ENCODE assay signal across 10 cellular contexts in genomic region chr15:38611228-38611627, GRCh38. TPM values are rescaled to one million over a fixed set of nuclear protein-coding genes. Genes with fewer than 3 reads are reported as not detected.
DNase-seq lines count a peak whose midpoint lies in the region; ATAC-seq, FAIRE-seq and TF ChIP-seq lines count a peak whose summit lies in the region.
"Had no signal": no experiment of that assay in that cellular context is flagged by ENCODE, and none has a peak within 500 bp of the region (broad histone marks: within the 10 kb centered on the region; RNA-seq: fewer than 3 reads in every experiment).

No MANE protein-coding gene starts in this region.

- WGBS in GM12878 (ENCODE audit: insufficient coverage, insufficient replicate concordance, low lambda C conversion rate, missing lambda C conversion rate), result 14% methylated on average over 4 of the region's 4 CpGs

- no peak overlapping the region for H3K4me3 ChIP-seq in GM23338
- no peak overlapping the region for H3K4me3 ChIP-seq in GM12878

- H3K36me3 ChIP-seq in GM23338 (ENCODE audit: insufficient read depth) (no peaks in the 10 kb centered on the region), GM12878 (ENCODE audit: control insufficient read depth in 2 of 2, insufficient read depth in 2 of 2, low read length in 1 of 2) (no peaks in the 10 kb centered on the region)

- 0 out of 2 replicates have a peak, but pooled peaks cover 6% of the 10 kb centered on the region for H3K9me2 ChIP-seq in GM23338 (ENCODE audit: insufficient read depth)

- H3K27me3 ChIP-seq in GM23338 (ENCODE audit: insufficient read depth) (no peaks in the 10 kb centered on the region), GM12878 (replicated peaks in 1 of 2; ENCODE audit: control insufficient read depth in 2 of 2, insufficient read depth in 2 of 2, low read length in 1 of 2) (no peaks in the 10 kb centered on the region)

- no peak for TF ChIP-seq POLR2A in GM12878 (IDR thresholded peaks at IDR 0.05; ENCODE audit: low read depth, low read length)

- SMC1A ChIA-PET in GM12878 (lab: Charles Lee; ENCODE audit: uncharacterized antibody, unreplicated experiment), result interaction anchor here (1.0 to 42.6 kb wide), 13 partner anchors 10 to 85 kb away, joined by 3 to 1803 read pairs (median 4); no protein-coding TSS in a partner anchor

- RAD21 ChIA-PET in GM12878 (lab: Charles Lee; ENCODE audit: unreplicated experiment), result interaction anchor here (0.7 to 4.3 kb wide), 10 partner anchors 10 to 72 kb away, joined by 3 to 43 read pairs (median 6); partner anchors contain the start of gene RASGRP1

- FAIRE-seq in GM12878 (lab: Jason Lieb, UNC), result no peak

- TF ChIP-seq RAD21 in GM12878 (IDR thresholded peaks at IDR 0.05; ENCODE audit: insufficient read depth, low read depth, low read length), result no peak

- H2AFZ ChIP-seq in GM23338, result no peak overlapping the region; the same call in 1 of the 2 replicates
- no peak overlapping the region for H2AFZ ChIP-seq in GM12878 (ENCODE audit: control insufficient read depth, low read depth, low read length)

- CTCF ChIA-PET in activated CD4-positive, alpha-beta T cell treated with anti-CD3 and anti-CD28 coated beads, Interleukin-2, amount 10 ng/mL, durations not matched to agents 7 days and 5 days (lab: Charles Lee), result interaction anchor here (0.8 to 6.4 kb wide), 17 partner anchors 9 to 87 kb away, joined by 3 to 33 read pairs (median 4); partner anchors contain the start of gene RASGRP1
- CTCF ChIA-PET in GM12878 (lab: Yijun Ruan, JAX), result interaction anchor here (0.9 to 3.6 kb wide), 10 partner anchors 9 to 79 kb away, joined by 3 to 15 read pairs (median 4); no protein-coding TSS in a partner anchor

- POLR2A ChIA-PET in activated CD4-positive, alpha-beta T cell treated with anti-CD3 and anti-CD28 coated beads, Interleukin-2, amount 10 ng/mL, durations not matched to agents 7 days and 5 days (lab: Charles Lee), result interaction anchor here (0.7 to 2.1 kb wide), 7 partner anchors 18 to 75 kb away, joined by 3 to 19 read pairs (median 4); no protein-coding TSS in a partner anchor
- POLR2A ChIA-PET in GM12878 (lab: Charles Lee), result interaction anchor here (1.1 to 4.8 kb wide), 6 partner anchors 11 to 47 kb away, joined by 3 to 55 read pairs (median 5); no protein-coding TSS in a partner anchor

- ATAC-seq in GM23338, result no peak
- peak; percentile 37; the same call in 1 of the 3 replicates for ATAC-seq in GM12878
- no peak for ATAC-seq in HG02759 (IDR thresholded peaks at IDR 0.05; ENCODE audit: unreplicated experiment)

- H3F3A ChIP-seq in GM23338 (replicated peaks; ENCODE audit: low read depth), result no peaks in the 10 kb centered on the region

- peaks cover 3% of the 10 kb centered on the region for H3K27me3 Mint-ChIP-seq in GM23338 (ENCODE audit: insufficient read depth, low read depth, poor library complexity)
- H3K27me3 Mint-ChIP-seq in activated CD4-positive, alpha-beta T cell treated with anti-CD3 and anti-CD28 coated beads, Interleukin-2, amount 10 ng/mL, durations not matched to agents 7 days and 5 days, result no peaks in the 10 kb centered on the region

- no peaks in the 10 kb centered on the region for H3K4me1 ChIP-seq in GM23338 (ENCODE audit: insufficient read depth)
- H3K4me1 ChIP-seq in GM12878 (ENCODE audit: control insufficient read depth, insufficient read depth, low read length), result no peaks in the 10 kb centered on the region

- no peak for DNase-seq in GM23338 (ENCODE audit: low spot score)
- DNase-seq in activated CD4-positive, alpha-beta T cell treated with anti-CD3 and anti-CD28 coated beads, Interleukin-2, amount 10 ng/mL, durations not matched to agents 7 days and 5 days, result peak; percentile 61
- no peak for DNase-seq in GM12878 (ENCODE audit: low read depth, low spot score)
- peak; percentile 45 to 53 for DNase-seq in stimulated activated CD8-positive, alpha-beta memory T cell treated with anti-CD3 and anti-CD28 coated beads, Interleukin-15, amount 100 ng/mL, for 48 hours (ENCODE audit: low read depth in 2 of 2)
- DNase-seq in SKM-1 treated with dmso at 0.1 percent for 144 hours (lab: John Stamatoyannopoulos, UW; ENCODE audit: unreplicated experiment), result no peak
- no peak for DNase-seq in cerebellum (ENCODE audit: low spot score)
- DNase-seq in GDM1 (lab: John Stamatoyannopoulos, UW), result no peak
- DNase-seq: DMS79 treated with DMSO at 0.1 percent for 48 hours, NCI-H1436 treated with DMSO at 0.1 percent for 48 hours had no signal

- no peaks in the 10 kb centered on the region for H3K36me3 Mint-ChIP-seq in GM23338 (ENCODE audit: low read depth)
- peaks cover 19% of the 10 kb centered on the region for H3K36me3 Mint-ChIP-seq in activated CD4-positive, alpha-beta T cell treated with anti-CD3 and anti-CD28 coated beads, Interleukin-2, amount 10 ng/mL, durations not matched to agents 7 days and 5 days (ENCODE audit: low read depth)

- no peak overlapping the region for H3K9ac ChIP-seq in GM12878 (ENCODE audit: control insufficient read depth, insufficient read depth, low read length)

- BruUV-seq in GM12878 (replicated peaks; lab: Mats Ljungman, UMichigan), result no TSS peak

- intact Hi-C loops in GM12878 (cut with micrococcal nuclease; ENCODE audit: unreplicated experiment), result no loop called here

- no peak overlapping the region for H3K27ac Mint-ChIP-seq in GM23338
- peak overlapping the region; percentile 96 for H3K27ac Mint-ChIP-seq in activated CD4-positive, alpha-beta T cell treated with anti-CD3 and anti-CD28 coated beads, Interleukin-2, amount 10 ng/mL, durations not matched to agents 7 days and 5 days

- no peaks in the 10 kb centered on the region for H3K9me3 Mint-ChIP-seq in GM23338
- H3K9me3 Mint-ChIP-seq in activated CD4-positive, alpha-beta T cell treated with anti-CD3 and anti-CD28 coated beads, Interleukin-2, amount 10 ng/mL, durations not matched to agents 7 days and 5 days, result peaks cover 14% of the 10 kb centered on the region

- H3K4me1 Mint-ChIP-seq in GM23338, result peaks cover 4% of the 10 kb centered on the region
- H3K4me1 Mint-ChIP-seq in activated CD4-positive, alpha-beta T cell treated with anti-CD3 and anti-CD28 coated beads, Interleukin-2, amount 10 ng/mL, durations not matched to agents 7 days and 5 days, result peaks cover 67% of the 10 kb centered on the region

- in situ Hi-C loops in GM12878 (cut with MboI), result no loop called here

- H3K4me2 ChIP-seq in GM23338 (0 out of 2 replicates have a peak overlapping the region, but pooled peaks have one; percentile 38), GM12878 (ENCODE audit: control insufficient read depth, insufficient read depth) (no peak overlapping the region)

- H4K20me1 ChIP-seq in GM23338 (replicated peaks; ENCODE audit: insufficient read depth), result no peaks in the 10 kb centered on the region
- no peaks in the 10 kb centered on the region for H4K20me1 ChIP-seq in GM12878 (ENCODE audit: control insufficient read depth, insufficient read depth)

- no peak overlapping the region for H3K4me3 Mint-ChIP-seq in GM23338
- peak overlapping the region; percentile 67 for H3K4me3 Mint-ChIP-seq in activated CD4-positive, alpha-beta T cell treated with anti-CD3 and anti-CD28 coated beads, Interleukin-2, amount 10 ng/mL, durations not matched to agents 7 days and 5 days

- TF ChIP-seq CTCF in GM23338 (conservative IDR thresholded peaks at IDR 0.05; ENCODE audit: low read depth in 2 of 2) (no peak), GM12878 (IDR thresholded peaks at IDR 0.05 in 2 of 3, conservative IDR thresholded peaks at IDR 0.05 in 1 of 3; ENCODE audit: control insufficient read depth in 2 of 3, extremely low read depth in 1 of 3, insufficient read depth in 1 of 3, low read depth in 3 of 3, low read length in 3 of 3) (no peak)

- no peaks in the 10 kb centered on the region for H3K9me3 ChIP-seq in GM12878 (replicated peaks; ENCODE audit: control insufficient read depth, insufficient read depth, low read length)

- no peak overlapping the region for H3K27ac ChIP-seq in GM23338 (ENCODE audit: low read depth)
- no peak overlapping the region for H3K27ac ChIP-seq in GM12878 (ENCODE audit: control insufficient read depth, insufficient read depth)

- H3K79me2 ChIP-seq in GM23338 (replicated peaks; ENCODE audit: insufficient read depth) (no peaks in the 10 kb centered on the region), GM12878 (ENCODE audit: control insufficient read depth, insufficient read depth, low read length) (no peaks in the 10 kb centered on the region)

- no peak for TF ChIP-seq EP300 in GM12878 (IDR thresholded peaks at IDR 0.05; ENCODE audit: borderline replicate concordance in 1 of 2, control insufficient read depth in 1 of 2, low read depth in 2 of 2, low read length in 2 of 2)

TF ChIP-seq in GM23338, 12 proteins besides CTCF, POLR2A, EP300 and RAD21 (continues in another document):
- TF ChIP-seq ZNF331 (CRISPR knock-in tag; IDR thresholded peaks at IDR 0.05; ENCODE audit: low read depth), result no peak
- no peak for TF ChIP-seq NANOG (IDR thresholded peaks at IDR 0.05; ENCODE audit: borderline replicate concordance)
- no peak for TF ChIP-seq POLR2AphosphoS5 (IDR thresholded peaks at IDR 0.05; ENCODE audit: low read depth)

TF ChIP-seq in GM12878, 131 proteins besides CTCF, POLR2A, EP300 and RAD21 (continues in another document):
- no peak for TF ChIP-seq DPF2 (IDR thresholded peaks at IDR 0.05)
- peak; percentile 1 for TF ChIP-seq MEF2B (IDR thresholded peaks at IDR 0.05; ENCODE audit: partially characterized antibody, poor library complexity, severe bottlenecking)
- TF ChIP-seq POLR2AphosphoS5 (IDR thresholded peaks at IDR 0.05; ENCODE audit: low read length), result no peak

RNA-seq across cellular contexts. Expression of gene RASGRP1, which starts 46.6 kb away (rescaled TPM):
- 1.1 and 1.2 TPM in 2 replicates for total RNA-seq in GM23338 (2014; rRNA removed; shearing (Covaris generic))
- polyA plus RNA-seq in GM23338 (2016; fragmentation: Nextera tagmentation; extraction: Ambion mirVana), result 0.54 and 1.1 TPM in 2 replicates
- total RNA-seq in activated CD4-positive, alpha-beta T cell treated with anti-CD3 and anti-CD28 coated beads, Interleukin-2, amount 10 ng/mL, durations not matched to agents 7 days and 5 days, result 100 to 1,000 TPM; 185 to 204 TPM
- 151 and 158 TPM in 2 replicates for total RNA-seq in GM12878 (2013; cell fraction: nucleolus; rRNA removed)
- total RNA-seq in GM12878 (2014; rRNA removed), result 27.4 and 31.3 TPM in 2 replicates
- total RNA-seq in GM12878 (2014; rRNA removed; fragmentation: Illumina TruSeq; extraction: Trizol), result 23.5 and 23.8 TPM in 2 replicates
- total RNA-seq in GM12878 (2021), result 25.5 and 29.3 TPM in 2 replicates
- polyA plus RNA-seq in GM12878 (2011; ENCODE audit: low read depth), result 5.6 TPM
- 234 and 259 TPM in 2 replicates for polyA plus RNA-seq in GM12878 (2011; rRNA removed)
- 137 and 158 TPM in 2 replicates for polyA plus RNA-seq in GM12878 (2011; cell fraction: cytosol; rRNA removed)
- polyA plus RNA-seq in GM12878 (2011; cell fraction: nucleus; rRNA removed), result 185 and 295 TPM in 2 replicates
- polyA plus RNA-seq in GM12878 (2012), result 5.8 and 12.5 TPM in 2 replicates
- polyA plus RNA-seq in GM12878 (2014; fragmentation: Illumina TruSeq; extraction: Trizol), result 26.0 and 32.7 TPM in 2 replicates
- polyA plus RNA-seq in GM12878 (2014; fragmentation: Nextera tagmentation; extraction: Ambion mirVana), result 1 to 10 TPM; 5.6 to 6.2 TPM
- polyA plus RNA-seq in GM12878 (2014; rRNA removed), result 17.0 and 18.3 TPM in 2 replicates
- 10 to 100 TPM in 1 of 2 experiments, 1 to 10 TPM in 1; 9.9 to 13.3 TPM for polyA plus RNA-seq in GM12878 (2016; fragmentation: Nextera tagmentation; extraction: Ambion mirVana)
- polyA minus RNA-seq in GM12878 (2011; rRNA and poly(A)+ RNA removed), result 397 and 409 TPM in 2 replicates
- 114 and 130 TPM in 2 replicates for polyA minus RNA-seq in GM12878 (2011; cell fraction: cytosol; rRNA and poly(A)+ RNA removed)
- polyA minus RNA-seq in GM12878 (2011; cell fraction: nucleus; rRNA and poly(A)+ RNA removed), result 267 and 279 TPM in 2 replicates
- total RNA-seq in cerebellum, result 10.2 TPM

Comparison
In these comparisons a context has a peak if more than half of its experiments do, and no peak if none do; other contexts are left out.
1. DNase-seq: peak in activated CD4-positive, alpha-beta T cell treated with anti-CD3 and anti-CD28 coated beads, Interleukin-2, amount 10 ng/mL, durations not matched to agents 7 days and 5 days (single experiment) and stimulated activated CD8-positive, alpha-beta memory T cell treated with anti-CD3 and anti-CD28 coated beads, Interleukin-15, amount 100 ng/mL, for 48 hours (2 of 2); none in GM23338 (single experiment), GM12878 (single experiment), SKM-1 treated with dmso at 0.1 percent for 144 hours (single experiment), cerebellum (single experiment) and GDM1 (single experiment).